Comparison of ENCODE assay signal across 8 cellular contexts in the genomic region with DNA sequence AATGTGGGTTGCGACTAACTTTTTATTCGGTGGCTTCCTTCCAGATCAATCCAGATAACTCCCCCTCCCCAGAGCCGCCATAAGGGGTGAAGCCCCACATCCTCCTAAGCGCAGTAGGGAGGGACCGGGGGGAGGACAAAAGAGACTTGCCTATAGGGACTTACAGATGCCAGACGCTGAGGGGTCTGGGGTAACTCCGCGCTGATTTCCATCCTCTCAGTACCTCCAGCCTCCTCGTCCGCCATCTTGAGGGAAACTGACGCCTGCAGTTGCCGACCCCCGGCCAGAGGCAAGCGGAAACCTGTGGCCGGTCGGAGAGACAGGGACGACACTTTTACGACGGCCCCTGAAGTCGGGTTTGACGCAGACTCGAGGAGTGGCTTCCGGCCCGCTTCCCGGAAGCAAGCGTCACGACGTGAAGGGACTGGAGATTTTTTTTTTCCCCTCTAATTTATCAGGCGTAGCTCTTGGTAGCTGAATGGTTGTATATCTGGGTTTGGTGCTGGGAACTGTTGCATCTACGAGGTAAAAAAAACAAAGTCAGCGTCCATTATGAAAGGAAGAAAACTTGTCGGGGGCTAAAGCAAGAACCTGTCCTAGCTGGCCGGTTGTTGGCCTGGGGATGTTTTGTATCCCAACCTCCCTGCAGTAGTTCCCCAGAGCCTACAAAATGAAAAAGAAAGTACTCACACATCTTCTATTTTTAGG. TPM values are rescaled to one million over a fixed set of nuclear protein-coding genes. Genes with fewer than 3 reads are reported as not detected.
DNase-seq lines count a peak whose midpoint lies in the region; ATAC-seq, FAIRE-seq and TF ChIP-seq lines count a peak whose summit lies in the region.

A gene (minus strand): TSS at position 261 of the 708 bp plus-strand sequence. CDS start 16 bp downstream, at position 245.

- H3K9ac ChIP-seq in keratinocyte (ENCODE audit: control insufficient read depth, extremely low read depth, insufficient read depth, low read length), result peak within 1 kb of the TSS; percentile 79

- peak within 1 kb of the TSS; percentile 93 for H3K4me2 ChIP-seq in keratinocyte (ENCODE audit: control insufficient read depth, extremely low read depth, insufficient read depth, low read depth, low read length)

- peaks cover 37% of the 10 kb centered on the region for H3K79me2 ChIP-seq in keratinocyte (ENCODE audit: control insufficient read depth, insufficient read depth, low read length)

- peak within 1 kb of the TSS; percentile 83 for H2AFZ ChIP-seq in keratinocyte (ENCODE audit: control insufficient read depth, low read length)

- H3K36me3 ChIP-seq in keratinocyte (ENCODE audit: control insufficient read depth in 2 of 2, extremely low read depth in 1 of 2, insufficient read depth in 2 of 2, low read length in 2 of 2), result peaks cover 2 to 4% of the 10 kb centered on the region in 2 experiments

- no peaks in the 10 kb centered on the region for H3K9me3 ChIP-seq in keratinocyte (ENCODE audit: control insufficient read depth, low read depth, low read length)

- FAIRE-seq in keratinocyte (lab: Jason Lieb, UNC), result peak; percentile 41

- peak; percentile 81 for ATAC-seq in GM19043 (IDR thresholded peaks at IDR 0.05; ENCODE audit: low read depth, unreplicated experiment)
- ATAC-seq in HG03432 (IDR thresholded peaks at IDR 0.05; ENCODE audit: unreplicated experiment), result peak; percentile 91

- DNase-seq in AG09319 (ENCODE audit: extremely low read depth, low read depth) (peak; percentile 78), NCI-H510A treated with DMSO at 0.1 percent for 48 hours (lab: John Stamatoyannopoulos, UW) (peak; percentile 32), cerebellum (ENCODE audit: low spot score) (peak; percentile 89), keratinocyte (ENCODE audit: low read depth, low spot score) (peak; percentile 59)
- peak; percentile 74 to 81 for DNase-seq in activated CD4-positive, alpha-beta T cell treated with anti-CD3 and anti-CD28 coated beads for 24 hours (ENCODE audit: low read depth in 2 of 2)
- peak; percentile 75 to 76 for DNase-seq in stimulated activated CD4-positive, alpha-beta T cell treated with anti-CD3 and anti-CD28 coated beads, Interleukin-15, amount 100 ng/mL, for 1 hour (ENCODE audit: low read depth in 1 of 2, low spot score in 1 of 2)

- dilution Hi-C loops in keratinocyte (cut with MboI; ENCODE audit: extremely low pct_ligation_motif_present, low sequenced_read_pairs), result no loop called here

- TF ChIP-seq CTCF in AG09319 (IDR thresholded peaks at IDR 0.05; ENCODE audit: low read depth, low read length) (no peak), keratinocyte (optimal IDR thresholded peaks at IDR 0.05 in 1 of 3, IDR thresholded peaks at IDR 0.05 in 1 of 3, conservative IDR thresholded peaks at IDR 0.05 in 1 of 3; ENCODE audit: extremely low read depth in 1 of 3, insufficient read depth in 2 of 3, low read length in 3 of 3) (no peak)

- no peaks in the 10 kb centered on the region for H3K27me3 ChIP-seq in keratinocyte (ENCODE audit: control insufficient read depth, extremely low read depth, insufficient read depth, low read length)

- H3K27ac ChIP-seq in keratinocyte (ENCODE audit: control insufficient read depth, insufficient read depth, low read length), result peak within 1 kb of the TSS; percentile 65

- H3K4me1 ChIP-seq in keratinocyte (ENCODE audit: control insufficient read depth, extremely low read depth, insufficient read depth, low read length), result peaks cover 26% of the 10 kb centered on the region

- H3K9me1 ChIP-seq in keratinocyte (ENCODE audit: control insufficient read depth, extremely low read depth, insufficient read depth, low read length), result no peaks in the 10 kb centered on the region

- no peaks in the 10 kb centered on the region for H4K20me1 ChIP-seq in keratinocyte (ENCODE audit: control insufficient read depth, extremely low read depth, insufficient read depth, low read length)

- H3K4me3 ChIP-seq in keratinocyte (ENCODE audit: control insufficient read depth in 2 of 3, extremely low read depth in 1 of 3, insufficient read depth in 2 of 3, low read depth in 1 of 3, low read length in 3 of 3), result peak within 1 kb of the TSS; percentile 65 to 82 (median 81)

RNA-seq across cellular contexts. Expression of the gene that starts here (rescaled TPM):
- 68.2 TPM for total RNA-seq in cerebellum
- polyA plus RNA-seq in keratinocyte, result 12.3 to 17.4 TPM (median 12.7 TPM) in 3 replicates
- polyA plus RNA-seq in keratinocyte (2011; ENCODE audit: low read depth), result 7.0 TPM
- 4.8 and 10.0 TPM in 2 replicates for polyA plus RNA-seq in keratinocyte (2011; cell fraction: cytosol; rRNA removed)
- 19.4 and 24.8 TPM in 2 replicates for polyA plus RNA-seq in keratinocyte (2011; cell fraction: nucleus; rRNA removed)
- polyA plus RNA-seq in keratinocyte (2012; ENCODE audit: low replicate concordance), result 5.9 and 19.3 TPM in 2 replicates
- polyA minus RNA-seq in keratinocyte, result 9.1 to 39.3 TPM (median 25.3 TPM) in 3 replicates
- 15.9 TPM for polyA minus RNA-seq in keratinocyte (2011; cell fraction: cytosol; rRNA and poly(A)+ RNA removed)
- polyA minus RNA-seq in keratinocyte (2011; cell fraction: nucleus; rRNA and poly(A)+ RNA removed), result 39.1 and 69.7 TPM in 2 replicates

Comparison
In these comparisons a context has a peak if more than half of its experiments do, and no peak if none do; other contexts are left out.
1. Peak in every context shown above with its lines: DNase-seq, ATAC-seq, H3K4me3 ChIP-seq and H3K27ac ChIP-seq.
2. DNase-seq: peak in every context shown above with its lines; median percentile 89 in cerebellum; 78 in AG09319; 78 in activated CD4-positive, alpha-beta T cell treated with anti-CD3 and anti-CD28 coated beads for 24 hours; 76 in stimulated activated CD4-positive, alpha-beta T cell treated with anti-CD3 and anti-CD28 coated beads, Interleukin-15, amount 100 ng/mL, for 1 hour; 59 in keratinocyte; 32 in NCI-H510A treated with DMSO at 0.1 percent for 48 hours.